In the genomic region with DNA sequence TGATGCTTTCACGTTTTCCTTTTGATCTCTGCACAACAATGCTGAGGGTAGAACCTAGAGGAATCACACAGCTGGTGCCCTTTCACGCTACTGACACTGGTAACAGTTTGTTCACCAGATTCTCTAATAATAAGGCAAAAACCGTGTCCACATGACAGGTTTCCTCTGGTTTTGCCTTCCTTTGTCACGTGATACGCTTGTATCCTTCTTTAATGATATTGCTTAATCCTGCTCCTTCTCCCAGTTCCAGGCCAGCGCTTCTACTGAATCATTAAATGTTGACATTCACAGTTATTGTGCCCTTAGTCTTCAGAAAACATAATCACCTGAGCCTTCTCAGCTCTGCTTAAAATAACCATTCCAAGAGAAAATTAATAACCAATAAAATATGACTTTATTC, we compare ENCODE assay signal across 23 cellular contexts.
DNase-seq lines count a peak whose midpoint lies in the region; ATAC-seq, FAIRE-seq and TF ChIP-seq lines count a peak whose summit lies in the region.
"Had no signal": no experiment of that assay in that cellular context is flagged by ENCODE, and none has a peak within 500 bp of the region (broad histone marks: within the 10 kb centered on the region; RNA-seq: fewer than 3 reads in every experiment).

No MANE protein-coding gene starts in this region.

- H3K27ac ChIP-seq in HepG2 (ENCODE audit: extremely low read length, insufficient read depth, low read length): no peak overlapping the region
- no peak overlapping the region for H3K27ac ChIP-seq in right lobe of liver
- no peak overlapping the region for H3K27ac ChIP-seq in GM12878 (ENCODE audit: control insufficient read depth, insufficient read depth)
- H3K27ac ChIP-seq in mesenchymal stem cell (ENCODE audit: low read length, poor library complexity, severe bottlenecking): no peak overlapping the region
- H3K27ac ChIP-seq in osteoblast (ENCODE audit: low read depth, low read length): no peak overlapping the region
- H3K27ac ChIP-seq: GM23248, KMS-11 had no signal

- H3K79me2 ChIP-seq in HepG2 (ENCODE audit: insufficient read depth, low read length) (no peaks in the 10 kb centered on the region), GM12878 (ENCODE audit: control insufficient read depth, insufficient read depth, low read length) (no peaks in the 10 kb centered on the region), osteoblast (ENCODE audit: insufficient read depth, low read length) (no peaks in the 10 kb centered on the region)

- no peak for DNase-seq in HepG2 (ENCODE audit: low spot score)
- DNase-seq in right lobe of liver: no peak
- DNase-seq in GM12878 (ENCODE audit: low read depth, low spot score): no peak
- no peak for DNase-seq in mesenchymal stem cell
- no peak for DNase-seq in NAMALWA (ENCODE audit: low spot score)
- no peak for DNase-seq in osteoblast (ENCODE audit: insufficient read length, low spot score, missing footprints)
- DNase-seq in GM19240 (ENCODE audit: insufficient read length, low spot score): no peak
- DNase-seq: ACHN; BE2C; C1 segment of cervical spinal cord; CD4-positive, CD25-positive, alpha-beta regulatory T cell; CD8-positive, alpha-beta memory T cell; COR-L47; DMS79 treated with DMSO at 0.1 percent for 48 hours; GF-D8; GM23248; H7; HFFc6 had no signal

- H2AFZ ChIP-seq in HepG2 (ENCODE audit: low read length): no peak overlapping the region
- no peak overlapping the region for H2AFZ ChIP-seq in GM12878 (ENCODE audit: control insufficient read depth, low read depth, low read length)
- H2AFZ ChIP-seq in mesenchymal stem cell (ENCODE audit: low read depth, low read length): peak overlapping the region; percentile 42
- no peak overlapping the region for H2AFZ ChIP-seq in osteoblast (ENCODE audit: low read length)
- H2AFZ ChIP-seq: GM23248 had no signal

- RAD21 ChIA-PET in GM12878 (lab: Charles Lee; ENCODE audit: unreplicated experiment): no interaction called here

- no peak overlapping the region for H2BK12ac ChIP-seq in mesenchymal stem cell (ENCODE audit: low read length in 2 of 2)

- no peak overlapping the region for H3K23ac ChIP-seq in mesenchymal stem cell (ENCODE audit: low read length in 2 of 2)

- H3K9ac ChIP-seq in HepG2 (ENCODE audit: insufficient read depth, low read depth, low read length) (no peak overlapping the region), GM12878 (ENCODE audit: control insufficient read depth, insufficient read depth, low read length) (no peak overlapping the region), mesenchymal stem cell (ENCODE audit: low read length) (no peak overlapping the region)
- H3K9ac ChIP-seq: GM23248, KMS-11 had no signal

- H4K20me1 ChIP-seq in HepG2 (ENCODE audit: insufficient read depth, low read length) (no peaks in the 10 kb centered on the region), GM12878 (ENCODE audit: control insufficient read depth, insufficient read depth) (no peaks in the 10 kb centered on the region), osteoblast (ENCODE audit: insufficient read depth, low read length) (no peaks in the 10 kb centered on the region)

- no peak overlapping the region for H2BK15ac ChIP-seq in mesenchymal stem cell (ENCODE audit: low read depth, poor library complexity, severe bottlenecking)

- H4K91ac ChIP-seq in mesenchymal stem cell (ENCODE audit: low read length): no peak overlapping the region

- no peak for TF ChIP-seq RAD21 in HepG2 (CRISPR knock-in tag; IDR thresholded peaks at IDR 0.05)
- TF ChIP-seq RAD21 in GM12878 (IDR thresholded peaks at IDR 0.05; ENCODE audit: insufficient read depth, low read depth, low read length): no peak

- H3K27me3 ChIP-seq in HepG2 (ENCODE audit: control insufficient read depth in 1 of 2, insufficient read depth in 2 of 2, low read length in 2 of 2) (no peaks in the 10 kb centered on the region), right lobe of liver (no peaks in the 10 kb centered on the region), GM12878 (replicated peaks in 1 of 2; ENCODE audit: control insufficient read depth in 2 of 2, insufficient read depth in 2 of 2, low read length in 1 of 2) (no peaks in the 10 kb centered on the region), mesenchymal stem cell (ENCODE audit: control insufficient read depth in 1 of 2, insufficient read depth in 1 of 2, low read length in 2 of 2) (no peaks in the 10 kb centered on the region), osteoblast (ENCODE audit: insufficient read depth, low read length) (no peaks in the 10 kb centered on the region)
- H3K27me3 ChIP-seq: BE2C had no signal

- TF ChIP-seq CTCF in HepG2 (CRISPR knock-in tag; IDR thresholded peaks at IDR 0.05) (no peak), right lobe of liver (IDR thresholded peaks at IDR 0.05) (no peak), GM12878 (IDR thresholded peaks at IDR 0.05 in 2 of 3, conservative IDR thresholded peaks at IDR 0.05 in 1 of 3; ENCODE audit: control insufficient read depth in 2 of 3, extremely low read depth in 1 of 3, insufficient read depth in 1 of 3, low read depth in 3 of 3, low read length in 3 of 3) (no peak), osteoblast (IDR thresholded peaks at IDR 0.05; ENCODE audit: extremely low read depth, low read depth, low read length) (no peak)

- WGBS in HepG2 (ENCODE audit: low lambda C conversion rate): 4% methylated on average over 6 of the region's 6 CpGs
- 61% methylated on average over 6 of the region's 6 CpGs for whole genome bisulfite sequencing in right lobe of liver (ENCODE audit: insufficient coverage, low coverage, low lambda C conversion rate, missing lambda C conversion rate)
- WGBS in GM12878 (ENCODE audit: insufficient coverage, insufficient replicate concordance, low lambda C conversion rate, missing lambda C conversion rate): 34% methylated on average over 6 of the region's 6 CpGs
- 70% methylated on average over 6 of the region's 6 CpGs for WGBS in mesenchymal stem cell

- no peak overlapping the region for H3K4ac ChIP-seq in mesenchymal stem cell (ENCODE audit: low read depth in 1 of 2, low read length in 2 of 2)

- FAIRE-seq in HepG2 (lab: Jason Lieb, UNC): no peak
- FAIRE-seq in GM12878 (lab: Jason Lieb, UNC): no peak
- FAIRE-seq: A204.1, D721Med, GM19239 had no signal

- H3K9me3 ChIP-seq in HepG2 (ENCODE audit: low read length): peaks cover 71% of the 10 kb centered on the region
- no peaks in the 10 kb centered on the region for H3K9me3 ChIP-seq in right lobe of liver
- H3K9me3 ChIP-seq in GM12878 (replicated peaks; ENCODE audit: control insufficient read depth, insufficient read depth, low read length): no peaks in the 10 kb centered on the region
- H3K9me3 ChIP-seq in mesenchymal stem cell (ENCODE audit: control insufficient read depth, low read length): peaks cover 10% of the 10 kb centered on the region
- H3K9me3 ChIP-seq in osteoblast (ENCODE audit: low read depth, low read length): peaks cover 3% of the 10 kb centered on the region
- H3K9me3 ChIP-seq: BE2C had no signal

- H4K8ac ChIP-seq in mesenchymal stem cell (ENCODE audit: low read length): no peak overlapping the region

- H3K4me2 ChIP-seq in HepG2 (ENCODE audit: low read depth, low read length) (no peak overlapping the region), GM12878 (ENCODE audit: control insufficient read depth, insufficient read depth) (no peak overlapping the region), mesenchymal stem cell (ENCODE audit: low read length, poor library complexity, severe bottlenecking) (no peak overlapping the region), osteoblast (ENCODE audit: insufficient read depth, low read length) (no peak overlapping the region)
- H3K4me2 ChIP-seq: KMS-11 had no signal

- no peak overlapping the region for H2BK120ac ChIP-seq in mesenchymal stem cell (ENCODE audit: low read depth, low read length)

- intact Hi-C loops in HepG2 (cut with micrococcal nuclease; ENCODE audit: unreplicated experiment) (no loop called here), right lobe of liver (cut with DNase I) (no loop called here), GM12878 (cut with micrococcal nuclease; ENCODE audit: unreplicated experiment) (no loop called here)

- no peak overlapping the region for H2AK5ac ChIP-seq in mesenchymal stem cell (ENCODE audit: low read length, severe bottlenecking)

- no peaks in the 10 kb centered on the region for H3K79me1 ChIP-seq in mesenchymal stem cell (replicated peaks; ENCODE audit: low read length, poor library complexity, severe bottlenecking)

- TF ChIP-seq POLR2A in HepG2 (IDR thresholded peaks at IDR 0.05; ENCODE audit: insufficient read depth in 1 of 2, low read depth in 2 of 2, low read length in 2 of 2): no peak
- TF ChIP-seq POLR2A in right lobe of liver (IDR thresholded peaks at IDR 0.05): no peak
- TF ChIP-seq POLR2A in GM12878 (IDR thresholded peaks at IDR 0.05; ENCODE audit: low read depth, low read length): no peak

- H3K18ac ChIP-seq in mesenchymal stem cell (ENCODE audit: low read depth in 1 of 2, low read length in 2 of 2): no peak overlapping the region

- POLR2A ChIA-PET in HepG2 (lab: Yijun Ruan, JAX) (no interaction called here), GM12878 (lab: Charles Lee) (no interaction called here)

- SMC1A ChIA-PET in GM12878 (lab: Charles Lee; ENCODE audit: uncharacterized antibody, unreplicated experiment): no interaction called here

- H3K4me3 ChIP-seq in HepG2 (replicated peaks in 1 of 3; ENCODE audit: insufficient read depth in 1 of 3, low read depth in 2 of 3, low read length in 3 of 3): no peak overlapping the region
- H3K4me3 ChIP-seq in right lobe of liver: no peak overlapping the region
- no peak overlapping the region for H3K4me3 ChIP-seq in GM12878
- H3K4me3 ChIP-seq in mesenchymal stem cell (ENCODE audit: insufficient read depth in 1 of 2, low read depth in 1 of 2, low read length in 2 of 2): no peak overlapping the region
- H3K4me3 ChIP-seq in osteoblast (ENCODE audit: insufficient read depth, low read length): no peak overlapping the region
- H3K4me3 ChIP-seq: GM23248 had no signal

- in situ Hi-C loops in HepG2 (cut with HindIII; ENCODE audit: extremely low pct_ligation_motif_present, low pct_unique_long_range_greater_than_20kb) (no loop called here), GM12878 (cut with MboI) (no loop called here)

- H3K14ac ChIP-seq in mesenchymal stem cell (ENCODE audit: low read length in 2 of 2): no peak overlapping the region

- TF ChIP-seq EP300 in HepG2 (IDR thresholded peaks at IDR 0.05; ENCODE audit: low read depth in 2 of 2, low read length in 2 of 2) (no peak), HepG2 (CRISPR knock-in tag; IDR thresholded peaks at IDR 0.05; ENCODE audit: borderline replicate concordance) (no peak), GM12878 (IDR thresholded peaks at IDR 0.05; ENCODE audit: borderline replicate concordance in 1 of 2, control insufficient read depth in 1 of 2, low read depth in 2 of 2, low read length in 2 of 2) (no peak)

- ATAC-seq in HepG2 (no peak), right lobe of liver (no peak), GM12878 (no peak)
- ATAC-seq: HCT116 had no signal

- H3K36me3 ChIP-seq in HepG2 (replicated peaks in 1 of 2; ENCODE audit: control insufficient read depth in 1 of 2, insufficient read depth in 2 of 2, low read length in 2 of 2) (no peaks in the 10 kb centered on the region), right lobe of liver (no peaks in the 10 kb centered on the region), GM12878 (ENCODE audit: control insufficient read depth in 2 of 2, insufficient read depth in 2 of 2, low read length in 1 of 2) (no peaks in the 10 kb centered on the region), mesenchymal stem cell (ENCODE audit: control insufficient read depth in 1 of 2, insufficient read depth in 2 of 2, low read depth in 1 of 2, low read length in 2 of 2) (no peaks in the 10 kb centered on the region), osteoblast (ENCODE audit: insufficient read depth, low read length) (no peaks in the 10 kb centered on the region)
- H3K36me3 ChIP-seq: BE2C had no signal

- no TSS peak for BruUV-seq in HepG2 (replicated peaks; lab: Mats Ljungman, UMichigan)
- BruUV-seq in GM12878 (replicated peaks; lab: Mats Ljungman, UMichigan): no TSS peak

- H2BK5ac ChIP-seq in mesenchymal stem cell (ENCODE audit: low read depth, low read length, poor library complexity, severe bottlenecking): no peak overlapping the region

- CTCF ChIA-PET in HepG2 (lab: Yijun Ruan, JAX; ENCODE audit: low intra/inter-chr PET ratio, low total read pairs): no interaction called here
- CTCF ChIA-PET in GM12878 (lab: Yijun Ruan, JAX): no interaction called here

- no peaks in the 10 kb centered on the region for H3K4me1 ChIP-seq in HepG2 (ENCODE audit: insufficient read depth, low read length)
- no peaks in the 10 kb centered on the region for H3K4me1 ChIP-seq in right lobe of liver
- no peaks in the 10 kb centered on the region for H3K4me1 ChIP-seq in GM12878 (ENCODE audit: control insufficient read depth, insufficient read depth, low read length)
- H3K4me1 ChIP-seq in mesenchymal stem cell (ENCODE audit: control insufficient read depth, insufficient read depth, low read depth, low read length): no peaks in the 10 kb centered on the region
- H3K4me1 ChIP-seq in osteoblast (ENCODE audit: insufficient read depth, low read length): no peaks in the 10 kb centered on the region
- H3K4me1 ChIP-seq: BE2C had no signal
